In the genomic region with DNA sequence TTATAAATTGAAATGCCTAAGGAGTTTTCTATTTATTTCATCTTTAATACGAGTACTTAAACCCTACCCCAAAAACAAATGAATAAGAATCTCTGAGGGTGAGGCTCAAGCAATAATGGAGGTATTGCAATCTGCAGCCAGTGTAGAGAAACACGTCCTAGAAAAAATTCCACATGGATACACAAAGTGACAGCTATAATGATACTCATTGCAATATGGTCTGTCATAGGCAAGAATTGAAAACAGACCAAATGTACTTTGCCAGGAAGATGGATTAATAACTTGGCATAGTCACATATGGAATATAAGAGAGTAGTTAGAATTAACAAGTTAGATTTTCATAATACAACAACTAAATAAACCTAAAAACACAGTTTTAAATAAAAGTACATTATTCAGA, we compare ENCODE assay signal across 27 cellular contexts.
"Had no signal": no experiment of that assay in that cellular context is flagged by ENCODE, and none has a peak within 500 bp of the region (broad histone marks: within the 10 kb centered on the region; RNA-seq: fewer than 3 reads in every experiment).

No MANE protein-coding gene starts in this region.

- H3K4me1 ChIP-seq: stomach, suprapubic skin, testis, thyroid gland, tibial artery, tibial nerve, transverse colon, upper lobe of left lung, upper lobe of right lung, uterus, vagina had no signal

- DNase-seq: stimulated activated CD4-positive, alpha-beta T cell treated with anti-CD3 and anti-CD28 coated beads, Interleukin-2, amount 100 ng/mL, for 48 hours; stimulated activated CD4-positive, alpha-beta T cell treated with anti-CD3 and anti-CD28 coated beads, Interleukin-4, amount 100 ng/mL, for 1 hour; stimulated activated CD4-positive, alpha-beta T cell treated with anti-CD3 and anti-CD28 coated beads, Interleukin-4, amount 100 ng/mL, for 24 hours; stimulated activated CD4-positive, alpha-beta T cell treated with anti-CD3 and anti-CD28 coated beads, Interleukin-4, amount 100 ng/mL, for 4 hours; stimulated activated CD8-positive, alpha-beta memory T cell treated with anti-CD3 and anti-CD28 coated beads, Interleukin-4, amount 100 ng/mL, for 48 hours; stimulated activated naive B cell treated with anti-CD40 and anti-IgM and Interleukin-4, amounts not matched to agents 10 μg/mL and 1 μg/mL and 100 μg/mL, for 72 hours; stimulated activated naive CD4-positive, alpha-beta T cell; stimulated activated naive CD4-positive, alpha-beta T cell treated with Interleukin-2 at 50 U/mL for 16 hours; stimulated activated naive CD8-positive, alpha-beta T cell treated with anti-CD3 and anti-CD28 coated beads, Interleukin-15, amount 100 ng/mL, for 72 hours; stimulated activated naive CD8-positive, alpha-beta T cell treated with anti-CD3 and anti-CD28 coated beads, Interleukin-15, Interleukin-2, amounts not matched to agents 100 U/mL and 50 U/mL, for 24 hours; stomach; substantia nigra; testis; thyroid gland; tibial artery; transverse colon; trophoblast cell; upper lobe of left lung; upper lobe of right lung; uterus had no signal

- H3K27ac ChIP-seq: stomach, suprapubic skin, testis, thoracic aorta, thyroid gland, tibial artery, tibial nerve, transverse colon, upper lobe of left lung, upper lobe of right lung, uterus, vagina had no signal

- H3K9me3 ChIP-seq: stomach, suprapubic skin, testis, thoracic aorta, thyroid gland, tibial artery, tibial nerve, transverse colon, upper lobe of left lung, upper lobe of right lung, uterus, vagina had no signal

- H3K4me3 ChIP-seq: stomach, suprapubic skin, testis, thoracic aorta, thyroid gland, tibial artery, tibial nerve, transverse colon, upper lobe of left lung, upper lobe of right lung, uterus, vagina had no signal

- FAIRE-seq: urothelium cell line had no signal

- H3K36me3 ChIP-seq: stomach, suprapubic skin, thoracic aorta, thyroid gland, tibial artery, tibial nerve, transverse colon, upper lobe of left lung, upper lobe of right lung, uterus, vagina had no signal

- H3K27me3 ChIP-seq: stomach, suprapubic skin, testis, thyroid gland, tibial artery, tibial nerve, transverse colon, upper lobe of left lung, upper lobe of right lung, uterus, vagina had no signal

- ATAC-seq: stimulated activated effector memory CD8-positive, alpha-beta T cell treated with anti-CD3 and anti-CD28 coated beads, Interleukin-12 subunit alpha, Interleukin-12 subunit beta, amount 100 ng/mL, for 72 hours; stimulated activated memory B cell treated with anti-CD40 and anti-IgM and Interleukin-4, amounts not matched to agents 10 μg/mL and 1 μg/mL and 100 μg/mL, for 72 hours; stimulated activated naive B cell treated with anti-CD40 and anti-IgM and Interleukin-4, amounts not matched to agents 10 μg/mL and 1 μg/mL and 100 μg/mL, for 72 hours; stimulated activated naive CD8-positive, alpha-beta T cell treated with anti-CD3 and anti-CD28 coated beads, Interleukin-15, amount 100 ng/mL, for 72 hours; stimulated activated naive CD8-positive, alpha-beta T cell treated with anti-CD3 and anti-CD28 coated beads, Interleukin-15, Interleukin-2, amounts not matched to agents 100 U/mL and 50 U/mL, for 24 hours; upper lobe of right lung had no signal
